Comparison of ENCODE assay signal across 1 cellular context in genomic region chr9:109122726-109123621, GRCh38.
TF ChIP-seq lines count a peak whose summit lies in the region.

No MANE protein-coding gene starts in this region.

TF ChIP-seq in HepG2, 621 proteins besides CTCF, POLR2A, EP300 and RAD21 (continued from another document):
- TF ChIP-seq ZNF660 (CRISPR knock-in tag; IDR thresholded peaks at IDR 0.05; ENCODE audit: borderline replicate concordance, low read depth): no peak
- TF ChIP-seq, protein P1, sequence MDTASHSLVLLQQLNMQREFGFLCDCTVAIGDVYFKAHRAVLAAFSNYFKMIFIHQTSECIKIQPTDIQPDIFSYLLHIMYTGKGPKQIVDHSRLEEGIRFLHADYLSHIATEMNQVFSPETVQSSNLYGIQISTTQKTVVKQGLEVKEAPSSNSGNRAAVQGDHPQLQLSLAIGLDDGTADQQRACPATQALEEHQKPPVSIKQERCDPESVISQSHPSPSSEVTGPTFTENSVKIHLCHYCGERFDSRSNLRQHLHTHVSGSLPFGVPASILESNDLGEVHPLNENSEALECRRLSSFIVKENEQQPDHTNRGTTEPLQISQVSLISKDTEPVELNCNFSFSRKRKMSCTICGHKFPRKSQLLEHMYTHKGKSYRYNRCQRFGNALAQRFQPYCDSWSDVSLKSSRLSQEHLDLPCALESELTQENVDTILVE (CRISPR knock-in tag; IDR thresholded peaks at IDR 0.05): no peak
- TF ChIP-seq IRF1 (CRISPR knock-in tag; IDR thresholded peaks at IDR 0.05; ENCODE audit: low read depth): no peak
- TF ChIP-seq ETV5 (CRISPR knock-in tag; IDR thresholded peaks at IDR 0.05; ENCODE audit: borderline replicate concordance): no peak
- no peak for TF ChIP-seq THRA (CRISPR knock-in tag; IDR thresholded peaks at IDR 0.05; ENCODE audit: borderline replicate concordance)
- no peak for TF ChIP-seq TAF1 (CRISPR knock-in tag; IDR thresholded peaks at IDR 0.05)
- no peak for TF ChIP-seq ZNF672 (CRISPR knock-in tag; IDR thresholded peaks at IDR 0.05)
- TF ChIP-seq ZFY (CRISPR knock-in tag; IDR thresholded peaks at IDR 0.05): 0 out of 2 replicates have a peak, but pooled peaks have one; percentile 27
- TF ChIP-seq, protein P2, sequence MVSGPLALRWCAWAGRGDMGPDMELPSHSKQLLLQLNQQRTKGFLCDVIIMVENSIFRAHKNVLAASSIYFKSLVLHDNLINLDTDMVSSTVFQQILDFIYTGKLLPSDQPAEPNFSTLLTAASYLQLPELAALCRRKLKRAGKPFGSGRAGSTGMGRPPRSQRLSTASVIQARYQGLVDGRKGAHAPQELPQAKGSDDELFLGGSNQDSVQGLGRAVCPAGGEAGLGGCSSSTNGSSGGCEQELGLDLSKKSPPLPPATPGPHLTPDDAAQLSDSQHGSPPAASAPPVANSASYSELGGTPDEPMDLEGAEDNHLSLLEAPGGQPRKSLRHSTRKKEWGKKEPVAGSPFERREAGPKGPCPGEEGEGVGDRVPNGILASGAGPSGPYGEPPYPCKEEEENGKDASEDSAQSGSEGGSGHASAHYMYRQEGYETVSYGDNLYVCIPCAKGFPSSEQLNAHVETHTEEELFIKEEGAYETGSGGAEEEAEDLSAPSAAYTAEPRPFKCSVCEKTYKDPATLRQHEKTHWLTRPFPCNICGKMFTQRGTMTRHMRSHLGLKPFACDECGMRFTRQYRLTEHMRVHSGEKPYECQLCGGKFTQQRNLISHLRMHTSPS (CRISPR knock-in tag; IDR thresholded peaks at IDR 0.05; ENCODE audit: low read depth): no peak
- no peak for TF ChIP-seq ASH2L (IDR thresholded peaks at IDR 0.05; ENCODE audit: insufficient read length, low read depth, low read length)
